In genomic region chr1:79852004-79852403, GRCh38 we compare ENCODE assay signal across 12 cellular contexts.
DNase-seq lines count a peak whose midpoint lies in the region; ATAC-seq, FAIRE-seq and TF ChIP-seq lines count a peak whose summit lies in the region.
"Had no signal": no experiment of that assay in that cellular context is flagged by ENCODE, and none has a peak within 500 bp of the region (broad histone marks: within the 10 kb centered on the region; RNA-seq: fewer than 3 reads in every experiment).

No MANE protein-coding gene starts in this region.

- no peak overlapping the region for H2BK15ac ChIP-seq in H1 (ENCODE audit: low read length)

- H2AFZ ChIP-seq in H1 (ENCODE audit: low read length), result no peak overlapping the region

- H3K9me3 ChIP-seq in H1 (ENCODE audit: insufficient read depth in 2 of 2, low read depth in 1 of 2, low read length in 1 of 2), result no peaks in the 10 kb centered on the region
- H3K9me3 ChIP-seq: gastroesophageal sphincter, neutrophil had no signal

- no peak overlapping the region for H2AK5ac ChIP-seq in H1 (ENCODE audit: low read depth, low read length)

- H2BK12ac ChIP-seq in H1 (ENCODE audit: low read depth, low read length), result no peak overlapping the region

- no peak overlapping the region for H3K14ac ChIP-seq in H1 (ENCODE audit: insufficient read length)

- H3K9ac ChIP-seq in H1 (replicated peaks in 1 of 4; ENCODE audit: extremely low read depth in 1 of 4, low read depth in 3 of 4, low read length in 3 of 4), result no peak overlapping the region

- H3K27ac ChIP-seq in H1 (ENCODE audit: low read depth, low read length), result no peak overlapping the region
- H3K27ac ChIP-seq: gastroesophageal sphincter, neutrophil had no signal

- H2BK5ac ChIP-seq in H1 (ENCODE audit: low read depth, low read length), result no peak overlapping the region

- no peaks in the 10 kb centered on the region for H3K27me3 ChIP-seq in BJ (ENCODE audit: control insufficient read depth, insufficient read depth, low read length)
- H3K27me3 ChIP-seq in H1 (replicated peaks in 1 of 4; ENCODE audit: control insufficient read depth in 3 of 4, extremely low read depth in 1 of 4, insufficient read depth in 3 of 4, low read length in 3 of 4), result no peaks in the 10 kb centered on the region
- H3K27me3 ChIP-seq: gastroesophageal sphincter, neutrophil had no signal

- H3K4me3 ChIP-seq in BJ (ENCODE audit: low read depth, low read length) (no peak overlapping the region), LNCaP clone FGC (ENCODE audit: low read depth, low read length) (no peak overlapping the region), H1 (ENCODE audit: extremely low read depth in 1 of 4, insufficient read depth in 2 of 4, low read depth in 3 of 4, low read length in 4 of 4) (no peak overlapping the region)
- H3K4me3 ChIP-seq: gastroesophageal sphincter had no signal

- no peak overlapping the region for H3K4me2 ChIP-seq in H1 (ENCODE audit: insufficient read depth in 1 of 2, low read depth in 2 of 2, low read length in 2 of 2)

- no peak overlapping the region for H2BK20ac ChIP-seq in H1 (ENCODE audit: low read length)

- TF ChIP-seq CTCF in BJ (IDR thresholded peaks at IDR 0.05; ENCODE audit: insufficient read depth, low read depth, low read length) (0 out of 2 replicates have a peak, but pooled peaks have one; percentile 5), LNCaP clone FGC (IDR thresholded peaks at IDR 0.05; ENCODE audit: control insufficient read depth, extremely low read depth, insufficient read depth) (peak; percentile 45), H1 (IDR thresholded peaks at IDR 0.05; ENCODE audit: control extremely low read depth in 1 of 3, insufficient read depth in 1 of 3, low read depth in 1 of 3, low read length in 3 of 3) (peak in 2 of 3 experiments; percentile 28 to 38; a peak in 3 of 4 replicates)

- POLR2A ChIA-PET in BJ (lab: Charles Lee), result no interaction called here
- POLR2A ChIA-PET in H1 (lab: Charles Lee; ENCODE audit: partially characterized antibody), result no interaction called here

- no peak overlapping the region for H3K56ac ChIP-seq in H1 (replicated peaks; ENCODE audit: insufficient read length, low read depth, low read length)

- H3K79me1 ChIP-seq in H1 (ENCODE audit: low read depth, low read length), result no peaks in the 10 kb centered on the region

- no peak overlapping the region for H4K91ac ChIP-seq in H1 (replicated peaks; ENCODE audit: insufficient read length, low read length)

- FAIRE-seq in H1 (lab: Jason Lieb, UNC), result no peak

- H4K5ac ChIP-seq in H1 (ENCODE audit: insufficient read length, low read depth, low read length), result no peak overlapping the region

- CTCF ChIA-PET in BJ (lab: Yijun Ruan, JAX), result no interaction called here
- CTCF ChIA-PET in H1 (lab: Charles Lee; ENCODE audit: partially characterized antibody), result interaction anchor here (1.1 kb wide), 1 partner anchor 24 kb away, joined by 4 read pairs; no protein-coding TSS in a partner anchor

- no peak overlapping the region for H3K18ac ChIP-seq in H1 (ENCODE audit: extremely low read depth, low read length)

- peak; percentile 69 for ATAC-seq in GM19395 (IDR thresholded peaks at IDR 0.05; ENCODE audit: unreplicated experiment)
- ATAC-seq: gastroesophageal sphincter had no signal

- TF ChIP-seq POLR2A in H1 (IDR thresholded peaks at IDR 0.05; ENCODE audit: control extremely low read depth in 1 of 2, low read depth in 2 of 2, low read length in 2 of 2), result no peak

- TF ChIP-seq RAD21 in H1 (IDR thresholded peaks at IDR 0.05 in 1 of 2, conservative IDR thresholded peaks at IDR 0.05 in 1 of 2; ENCODE audit: low read depth in 2 of 2, low read length in 2 of 2), result peak; percentile 28 to 47; a peak in 3 of 4 replicates

- no peak overlapping the region for H3K23ac ChIP-seq in H1 (ENCODE audit: insufficient read length)

- H2BK120ac ChIP-seq in H1 (replicated peaks; ENCODE audit: low read depth, low read length), result no peak overlapping the region

- 39% methylated on average over 3 of the region's 3 CpGs; no CpG with 5 or more reads in 1 of the 2 experiments for WGBS in H1 (ENCODE audit: extremely low coverage in 1 of 2, insufficient coverage in 1 of 2, insufficient read length in 1 of 2, insufficient replicate concordance in 2 of 2, low coverage in 1 of 2, low lambda C conversion rate in 2 of 2, missing lambda C conversion rate in 1 of 2), 2 experiments

- no peak overlapping the region for H4K8ac ChIP-seq in H1 (ENCODE audit: extremely low read depth, insufficient read depth, low read length)

- DNase-seq in BJ (ENCODE audit: low read depth) (no peak), LNCaP clone FGC (ENCODE audit: low read depth) (no peak), H1 (ENCODE audit: low read depth in 1 of 2, low spot score in 2 of 2) (peak in 1 of 2 experiments; percentile 1), NCI-H2107 (lab: John Stamatoyannopoulos, UW) (no peak), Kasumi-1 (lab: John Stamatoyannopoulos, UW) (no peak), foreskin melanocyte (no peak), germinal center (ENCODE audit: low spot score) (no peak)
- DNase-seq: EL; stimulated activated CD4-positive, alpha-beta T cell treated with anti-CD3 and anti-CD28 coated beads, Interleukin-12 subunit alpha, Interleukin-12 subunit beta, amount 100 ng/mL, for 4 hours had no signal

- no peaks in the 10 kb centered on the region for H4K20me1 ChIP-seq in H1 (replicated peaks in 1 of 2; ENCODE audit: control insufficient read depth in 1 of 2, insufficient read depth in 2 of 2, low read length in 2 of 2)

- H3K4ac ChIP-seq in H1 (replicated peaks; ENCODE audit: insufficient read length, low read depth, low read length), result no peak overlapping the region

- no peaks in the 10 kb centered on the region for H3K79me2 ChIP-seq in H1 (ENCODE audit: control insufficient read depth in 1 of 2, insufficient read depth in 2 of 2, low read length in 2 of 2)

- TF ChIP-seq EP300 in H1 (IDR thresholded peaks at IDR 0.05; ENCODE audit: borderline replicate concordance in 1 of 2, low read depth in 2 of 2, low read length in 2 of 2), result no peak

- peaks cover 0 to 3% (median 0%) of the 10 kb centered on the region in 4 experiments; a peak in 1 of 7 replicates for H3K4me1 ChIP-seq in H1 (replicated peaks in 1 of 4; ENCODE audit: control insufficient read depth in 3 of 4, insufficient read depth in 4 of 4, low read length in 3 of 4)
- H3K4me1 ChIP-seq: gastroesophageal sphincter had no signal

- no peaks in the 10 kb centered on the region for H3K36me3 ChIP-seq in BJ (ENCODE audit: control insufficient read depth, insufficient read depth, low read length)
- H3K36me3 ChIP-seq in H1 (ENCODE audit: control insufficient read depth in 2 of 4, insufficient read depth in 4 of 4, low read length in 3 of 4), result no peaks in the 10 kb centered on the region
- H3K36me3 ChIP-seq: gastroesophageal sphincter, neutrophil had no signal

- H3K23me2 ChIP-seq in H1 (ENCODE audit: low read depth, low read length), result no peaks in the 10 kb centered on the region
